Comparison of ENCODE assay signal across 16 cellular contexts in genomic region chr19:45477216-45477615, GRCh38. TPM values are rescaled to one million over a fixed set of nuclear protein-coding genes. Genes with fewer than 3 reads are reported as not detected.
DNase-seq lines count a peak whose midpoint lies in the region; ATAC-seq and TF ChIP-seq lines count a peak whose summit lies in the region.
"Had no signal": no experiment of that assay in that cellular context is flagged by ENCODE, and none has a peak within 500 bp of the region (broad histone marks: within the 10 kb centered on the region; RNA-seq: fewer than 3 reads in every experiment).

No MANE protein-coding gene starts in this region.

- DNase-seq in CD4-positive, CD25-positive, alpha-beta regulatory T cell, result no peak
- DNase-seq in GM23338 (ENCODE audit: low spot score) (no peak), naive B cell (peak; percentile 30), mucosa of descending colon (no peak), NCI-H446 (lab: John Stamatoyannopoulos, UW) (no peak)
- no peak for DNase-seq in activated T-helper 1 cell treated with anti-CD3 and anti-CD28 coated beads, Interleukin-12 subunit alpha, Interleukin-12 subunit beta, Interleukin-2, Interleukin-4 antibody, amounts not matched to agents 30 ng/mL and 10 ng/mL and 1 ng/mL, durations not matched to agents 14 hours and 24 hours and 36 hours (ENCODE audit: low spot score)
- no peak for DNase-seq in stimulated activated CD4-positive, alpha-beta T cell treated with anti-CD3 and anti-CD28 coated beads, Interleukin-4, amount 100 ng/mL, for 1 hour
- DNase-seq: activated T-cell treated with anti-CD3 and anti-CD28 coated beads, Interleukin-2, amount 50 U/mL, for 1 hour; gastrocnemius medialis; GF-D8; islet precursor cell; stomach; WERI-Rb-1 had no signal

- ATAC-seq in CD4-positive, CD25-positive, alpha-beta regulatory T cell (ENCODE audit: low read depth in 2 of 2), result no peak
- ATAC-seq in GM23338, result no peak
- ATAC-seq in naive B cell (ENCODE audit: low read depth in 2 of 2), result no peak
- ATAC-seq in mucosa of descending colon, result no peak
- no peak for ATAC-seq in HG03565 (IDR thresholded peaks at IDR 0.05; ENCODE audit: unreplicated experiment)
- ATAC-seq: gastrocnemius medialis had no signal

- peaks cover 0 to 1% (median 0%) of the 10 kb centered on the region in 7 donors for H3K9me3 Mint-ChIP-seq in CD4-positive, CD25-positive, alpha-beta regulatory T cell
- peaks cover 2% of the 10 kb centered on the region; the same call in 2 of the 3 replicates for H3K9me3 Mint-ChIP-seq in GM23338
- no peaks in the 10 kb centered on the region for H3K9me3 Mint-ChIP-seq in activated T-helper 1 cell treated with anti-CD3 and anti-CD28 coated beads, Interleukin-12 subunit alpha, Interleukin-12 subunit beta, Interleukin-2, Interleukin-4 antibody, amounts not matched to agents 30 ng/mL and 10 ng/mL and 1 ng/mL, durations not matched to agents 14 hours and 24 hours and 36 hours
- H3K9me3 Mint-ChIP-seq in naive B cell, result peaks cover 0 to 8% (median 0%) of the 10 kb centered on the region in 7 donors

- H3K27ac Mint-ChIP-seq in CD4-positive, CD25-positive, alpha-beta regulatory T cell, result peak overlapping the region in 2 of 3 donors; percentile 36 to 52
- H3K27ac Mint-ChIP-seq in GM23338 (no peak overlapping the region), naive B cell (peak overlapping the region in 5 of 6 donors; percentile 54 to 94 (median 73))
- H3K27ac Mint-ChIP-seq in activated T-helper 1 cell treated with anti-CD3 and anti-CD28 coated beads, Interleukin-12 subunit alpha, Interleukin-12 subunit beta, Interleukin-2, Interleukin-4 antibody, amounts not matched to agents 30 ng/mL and 10 ng/mL and 1 ng/mL, durations not matched to agents 14 hours and 24 hours and 36 hours, result peak overlapping the region; percentile 76

- H3K79me2 ChIP-seq in GM23338 (replicated peaks; ENCODE audit: insufficient read depth), result no peaks in the 10 kb centered on the region

- peaks cover 8% of the 10 kb centered on the region for H3K27me3 Mint-ChIP-seq in CD4-positive, CD25-positive, alpha-beta regulatory T cell
- H3K27me3 Mint-ChIP-seq in GM23338 (ENCODE audit: insufficient read depth, low read depth, poor library complexity), result peaks cover 37% of the 10 kb centered on the region
- peaks cover 46% of the 10 kb centered on the region for H3K27me3 Mint-ChIP-seq in activated T-helper 1 cell treated with anti-CD3 and anti-CD28 coated beads, Interleukin-12 subunit alpha, Interleukin-12 subunit beta, Interleukin-2, Interleukin-4 antibody, amounts not matched to agents 30 ng/mL and 10 ng/mL and 1 ng/mL, durations not matched to agents 14 hours and 24 hours and 36 hours (ENCODE audit: insufficient read depth)
- peaks cover 31 to 36% (median 33%) of the 10 kb centered on the region in 3 donors for H3K27me3 Mint-ChIP-seq in naive B cell

- H3F3A ChIP-seq in GM23338 (replicated peaks; ENCODE audit: low read depth), result peaks cover 5% of the 10 kb centered on the region; the same call in 1 of the 2 replicates

- no peaks in the 10 kb centered on the region for H3K36me3 Mint-ChIP-seq in CD4-positive, CD25-positive, alpha-beta regulatory T cell
- H3K36me3 Mint-ChIP-seq in GM23338 (ENCODE audit: low read depth) (no peaks in the 10 kb centered on the region; the same call in 2 of the 3 replicates), naive B cell (peaks cover 0 to 9% of the 10 kb centered on the region in 2 donors)
- H3K36me3 Mint-ChIP-seq in activated T-helper 1 cell treated with anti-CD3 and anti-CD28 coated beads, Interleukin-12 subunit alpha, Interleukin-12 subunit beta, Interleukin-2, Interleukin-4 antibody, amounts not matched to agents 30 ng/mL and 10 ng/mL and 1 ng/mL, durations not matched to agents 14 hours and 24 hours and 36 hours (ENCODE audit: low read depth), result peaks cover 13% of the 10 kb centered on the region

- peaks cover 6% of the 10 kb centered on the region for H3K36me3 ChIP-seq in CD4-positive, CD25-positive, alpha-beta regulatory T cell (ENCODE audit: control insufficient read depth, insufficient read depth, low read length)
- H3K36me3 ChIP-seq in GM23338 (ENCODE audit: insufficient read depth), result no peaks in the 10 kb centered on the region
- H3K36me3 ChIP-seq in mucosa of descending colon (ENCODE audit: low read depth), result no peaks in the 10 kb centered on the region
- H3K36me3 ChIP-seq: gastrocnemius medialis, HAP-1, SJSA1, WERI-Rb-1 had no signal

- no peak overlapping the region for H3K27ac ChIP-seq in CD4-positive, CD25-positive, alpha-beta regulatory T cell (ENCODE audit: insufficient read depth, low read length, poor library complexity, severe bottlenecking)
- no peak overlapping the region for H3K27ac ChIP-seq in GM23338 (ENCODE audit: low read depth)
- H3K27ac ChIP-seq: WERI-Rb-1 had no signal

- peaks cover 14% of the 10 kb centered on the region for H3K4me1 ChIP-seq in CD4-positive, CD25-positive, alpha-beta regulatory T cell (ENCODE audit: control insufficient read depth, insufficient read depth, low read length, poor library complexity, severe bottlenecking)
- peaks cover 11% of the 10 kb centered on the region; the same call in 1 of the 2 replicates for H3K4me1 ChIP-seq in GM23338 (ENCODE audit: insufficient read depth)
- no peaks in the 10 kb centered on the region for H3K4me1 ChIP-seq in mucosa of descending colon (ENCODE audit: low read depth)

- no peak overlapping the region for H3K4me3 ChIP-seq in CD4-positive, CD25-positive, alpha-beta regulatory T cell (ENCODE audit: low read depth, low read length)
- H3K4me3 ChIP-seq in GM23338 (no peak overlapping the region), mucosa of descending colon (no peak overlapping the region)

- H4K20me1 ChIP-seq in GM23338 (replicated peaks; ENCODE audit: insufficient read depth), result no peaks in the 10 kb centered on the region

- peaks cover 14 to 31% (median 23%) of the 10 kb centered on the region in 4 donors for H3K4me1 Mint-ChIP-seq in CD4-positive, CD25-positive, alpha-beta regulatory T cell
- H3K4me1 Mint-ChIP-seq in GM23338 (peaks cover 26% of the 10 kb centered on the region), naive B cell (peaks cover 46 to 57% (median 55%) of the 10 kb centered on the region in 3 donors)
- H3K4me1 Mint-ChIP-seq in activated T-helper 1 cell treated with anti-CD3 and anti-CD28 coated beads, Interleukin-12 subunit alpha, Interleukin-12 subunit beta, Interleukin-2, Interleukin-4 antibody, amounts not matched to agents 30 ng/mL and 10 ng/mL and 1 ng/mL, durations not matched to agents 14 hours and 24 hours and 36 hours (ENCODE audit: low read depth), result peaks cover 34% of the 10 kb centered on the region

- TF ChIP-seq CTCF in GM23338 (conservative IDR thresholded peaks at IDR 0.05; ENCODE audit: low read depth in 2 of 2), result no peak
- TF ChIP-seq CTCF in mucosa of descending colon (IDR thresholded peaks at IDR 0.05), result no peak

- intact Hi-C loops in activated T-helper 1 cell treated with anti-CD3 and anti-CD28 coated beads, Interleukin-12 subunit alpha, Interleukin-12 subunit beta, Interleukin-2, Interleukin-4 antibody, amounts not matched to agents 30 ng/mL and 10 ng/mL and 1 ng/mL, durations not matched to agents 14 hours and 24 hours and 36 hours (cut with micrococcal nuclease), result loop anchor here (5.0 kb wide), 1 partner anchor 385 kb away; the partner anchor contains the start of gene PPP1R37
- intact Hi-C loops in mucosa of descending colon (cut with DNase I, micrococcal nuclease), result no loop called here

- H3K4me2 ChIP-seq in GM23338, result no peak overlapping the region

- no peaks in the 10 kb centered on the region for H3K27me3 ChIP-seq in CD4-positive, CD25-positive, alpha-beta regulatory T cell (ENCODE audit: control insufficient read depth, insufficient read depth, low read length)
- peaks cover 38% of the 10 kb centered on the region for H3K27me3 ChIP-seq in GM23338 (ENCODE audit: insufficient read depth)
- H3K27me3 ChIP-seq: gastrocnemius medialis, SJSA1 had no signal

- no peak overlapping the region for H2AFZ ChIP-seq in GM23338

- H3K9me3 ChIP-seq in CD4-positive, CD25-positive, alpha-beta regulatory T cell (ENCODE audit: control insufficient read depth in 2 of 2, low read length in 2 of 2), result no peaks in the 10 kb centered on the region
- no peaks in the 10 kb centered on the region for H3K9me3 ChIP-seq in mucosa of descending colon
- H3K9me3 ChIP-seq: gastrocnemius medialis, HAP-1, SJSA1, stomach had no signal

- H3K4me3 Mint-ChIP-seq in CD4-positive, CD25-positive, alpha-beta regulatory T cell, result peak overlapping the region; percentile 57 to 71 (median 68)
- H3K4me3 Mint-ChIP-seq in GM23338 (peak overlapping the region; percentile 40; the same call in 1 of the 3 replicates), naive B cell (peak overlapping the region; percentile 37 to 99 (median 76))
- H3K4me3 Mint-ChIP-seq in activated T-helper 1 cell treated with anti-CD3 and anti-CD28 coated beads, Interleukin-12 subunit alpha, Interleukin-12 subunit beta, Interleukin-2, Interleukin-4 antibody, amounts not matched to agents 30 ng/mL and 10 ng/mL and 1 ng/mL, durations not matched to agents 14 hours and 24 hours and 36 hours, result peak overlapping the region; percentile 46

- no peaks in the 10 kb centered on the region for H3K9me2 ChIP-seq in GM23338 (ENCODE audit: insufficient read depth)

RNA-seq across cellular contexts. Expression of gene FOSB, which starts 9.4 kb away (rescaled TPM):
- 731 TPM for total RNA-seq in CD4-positive, CD25-positive, alpha-beta regulatory T cell
- polyA plus RNA-seq in CD4-positive, CD25-positive, alpha-beta regulatory T cell, result 10 to 100 TPM in 2 of 4 donors, 1 to 10 TPM in 2; 5.2 to 12.7 (median 9.6) TPM
- total RNA-seq in GM23338 (2014; rRNA removed; shearing (Covaris generic)), result 0.89 and 1.9 TPM in 2 replicates
- polyA plus RNA-seq in GM23338 (2016; fragmentation: Nextera tagmentation; extraction: Ambion mirVana) (0.55 and 0.77 TPM in 2 replicates), naive B cell (ENCODE audit: low read depth in 6 of 6) (100 to 1,000 TPM in 1 of 6 donors, 10 to 100 TPM in 5; 26.6 to 110 (median 82.1) TPM)
- total RNA-seq in activated T-helper 1 cell treated with anti-CD3 and anti-CD28 coated beads, Interleukin-12 subunit alpha, Interleukin-12 subunit beta, Interleukin-2, Interleukin-4 antibody, amounts not matched to agents 30 ng/mL and 10 ng/mL and 1 ng/mL, durations not matched to agents 14 hours and 24 hours and 36 hours, result 16.8 and 17.2 TPM in 2 replicates
- total RNA-seq in mucosa of descending colon, result 10 to 100 TPM in 1 of 3 donors, 1 to 10 TPM in 1, under 1 TPM in 1; 0.58 to 10.3 (median 1.6) TPM

RNA-seq across cellular contexts. Expression of gene RTN2, which starts 19.6 kb away (rescaled TPM):
- total RNA-seq in CD4-positive, CD25-positive, alpha-beta regulatory T cell, result 1.5 TPM
- polyA plus RNA-seq in CD4-positive, CD25-positive, alpha-beta regulatory T cell, result under 1 TPM; 0.09 to 0.88 (median 0.28) TPM
- 22.8 and 32.1 TPM in 2 replicates for total RNA-seq in GM23338 (2014; rRNA removed; shearing (Covaris generic))
- 7.0 and 8.6 TPM in 2 replicates for polyA plus RNA-seq in GM23338 (2016; fragmentation: Nextera tagmentation; extraction: Ambion mirVana)
- total RNA-seq in activated T-helper 1 cell treated with anti-CD3 and anti-CD28 coated beads, Interleukin-12 subunit alpha, Interleukin-12 subunit beta, Interleukin-2, Interleukin-4 antibody, amounts not matched to agents 30 ng/mL and 10 ng/mL and 1 ng/mL, durations not matched to agents 14 hours and 24 hours and 36 hours, result 3.0 and 4.1 TPM in 2 replicates
- polyA plus RNA-seq in naive B cell (ENCODE audit: low read depth in 6 of 6), result under 1 TPM in 3 of 6 donors, not detected in 3; 0.28 to 0.58 (median 0.47) TPM
- 10 to 100 TPM in 1 of 3 donors, 1 to 10 TPM in 2; 3.1 to 18.2 (median 6.2) TPM for total RNA-seq in mucosa of descending colon

RNA-seq across cellular contexts. Expression of gene PPM1N, which starts 21.0 kb away (rescaled TPM):
- 2.3 TPM for total RNA-seq in CD4-positive, CD25-positive, alpha-beta regulatory T cell
- 1 to 10 TPM; 2.5 to 6.7 (median 3.7) TPM for polyA plus RNA-seq in CD4-positive, CD25-positive, alpha-beta regulatory T cell
- 9.6 and 15.2 TPM in 2 replicates for total RNA-seq in GM23338 (2014; rRNA removed; shearing (Covaris generic))
- polyA plus RNA-seq in GM23338 (2016; fragmentation: Nextera tagmentation; extraction: Ambion mirVana) (25.1 and 30.1 TPM in 2 replicates), naive B cell (ENCODE audit: low read depth in 6 of 6) (1 to 10 TPM; 1.6 to 3.4 (median 2.4) TPM)
- 1.0 and 1.3 TPM in 2 replicates for total RNA-seq in activated T-helper 1 cell treated with anti-CD3 and anti-CD28 coated beads, Interleukin-12 subunit alpha, Interleukin-12 subunit beta, Interleukin-2, Interleukin-4 antibody, amounts not matched to agents 30 ng/mL and 10 ng/mL and 1 ng/mL, durations not matched to agents 14 hours and 24 hours and 36 hours
- total RNA-seq in mucosa of descending colon, result 1 to 10 TPM in 1 of 3 donors, under 1 TPM in 2; 0.43 to 1.3 (median 0.87) TPM

RNA-seq across cellular contexts. Expression of gene VASP, which starts 30.1 kb away (rescaled TPM):
- 115 TPM for total RNA-seq in CD4-positive, CD25-positive, alpha-beta regulatory T cell
- 10 to 100 TPM; 40.3 to 53.2 (median 50.4) TPM for polyA plus RNA-seq in CD4-positive, CD25-positive, alpha-beta regulatory T cell
- 146 and 147 TPM in 2 replicates for total RNA-seq in GM23338 (2014; rRNA removed; shearing (Covaris generic))
- polyA plus RNA-seq in GM23338 (2016; fragmentation: Nextera tagmentation; extraction: Ambion mirVana), result 60.3 and 68.3 TPM in 2 replicates
- total RNA-seq in activated T-helper 1 cell treated with anti-CD3 and anti-CD28 coated beads, Interleukin-12 subunit alpha, Interleukin-12 subunit beta, Interleukin-2, Interleukin-4 antibody, amounts not matched to agents 30 ng/mL and 10 ng/mL and 1 ng/mL, durations not matched to agents 14 hours and 24 hours and 36 hours, result 234 and 235 TPM in 2 replicates
- 10 to 100 TPM; 51.5 to 87.2 (median 64.3) TPM for polyA plus RNA-seq in naive B cell (ENCODE audit: low read depth in 6 of 6)
- total RNA-seq in mucosa of descending colon, result 100 to 1,000 TPM; 190 to 252 (median 235) TPM

RNA-seq across cellular contexts. Expression of gene ERCC1, which starts 53.5 kb away (rescaled TPM):
- 30.5 TPM for total RNA-seq in CD4-positive, CD25-positive, alpha-beta regulatory T cell
- 10 to 100 TPM; 25.9 to 28.7 (median 26.3) TPM for polyA plus RNA-seq in CD4-positive, CD25-positive, alpha-beta regulatory T cell
- 39.0 and 45.9 TPM in 2 replicates for total RNA-seq in GM23338 (2014; rRNA removed; shearing (Covaris generic))
- polyA plus RNA-seq in GM23338 (2016; fragmentation: Nextera tagmentation; extraction: Ambion mirVana) (52.3 and 56.3 TPM in 2 replicates), naive B cell (ENCODE audit: low read depth in 6 of 6) (10 to 100 TPM; 40.0 to 91.4 (median 46.2) TPM)
- 143 and 152 TPM in 2 replicates for total RNA-seq in activated T-helper 1 cell treated with anti-CD3 and anti-CD28 coated beads, Interleukin-12 subunit alpha, Interleukin-12 subunit beta, Interleukin-2, Interleukin-4 antibody, amounts not matched to agents 30 ng/mL and 10 ng/mL and 1 ng/mL, durations not matched to agents 14 hours and 24 hours and 36 hours
- 10 to 100 TPM; 37.7 to 51.2 (median 46.6) TPM for total RNA-seq in mucosa of descending colon

Comparison
In these comparisons a context has a peak if more than half of its experiments do, and no peak if none do; other contexts are left out.
1. RNA of gene FOSB, which starts 9.4 kb away (total RNA-seq): 731 TPM in CD4-positive, CD25-positive, alpha-beta regulatory T cell (single experiment); 16.8 to 17.2 TPM in activated T-helper 1 cell treated with anti-CD3 and anti-CD28 coated beads, Interleukin-12 subunit alpha, Interleukin-12 subunit beta, Interleukin-2, Interleukin-4 antibody, amounts not matched to agents 30 ng/mL and 10 ng/mL and 1 ng/mL, durations not matched to agents 14 hours and 24 hours and 36 hours, 0.89 to 1.9 TPM in GM23338 and 0.58 to 10.3 TPM in mucosa of descending colon; every median in the first group is over 10 times any median in the second.
2. Peak in every context shown above with its lines, with median percentiles within 50 percentile points of each other: H3K4me3 Mint-ChIP-seq.